In genomic region chr16:86563489-86564345, GRCh38 we compare ENCODE assay signal across 8 cellular contexts. TPM values are rescaled to one million over a fixed set of nuclear protein-coding genes. Genes with fewer than 3 reads are reported as not detected.
DNase-seq lines count a peak whose midpoint lies in the region; ATAC-seq, FAIRE-seq and TF ChIP-seq lines count a peak whose summit lies in the region.

No MANE protein-coding gene starts in this region.

- no peak overlapping the region for H3K4me3 ChIP-seq in SU-DHL-6 (ENCODE audit: insufficient read depth, low read length, poor library complexity, severe bottlenecking)
- peak overlapping the region in 10 of 12 donors; percentile 1 to 50 (median 20) for H3K4me3 ChIP-seq in heart left ventricle
- no peak overlapping the region for H3K4me3 ChIP-seq in prostate gland
- H3K4me3 ChIP-seq in vagina, result peak overlapping the region in 1 of 2 donors; percentile 28

- peak overlapping the region; percentile 27 for H3K4me2 ChIP-seq in SU-DHL-6 (ENCODE audit: low read depth, low read length, poor library complexity, severe bottlenecking)

- TF ChIP-seq CTCF in Calu3 (IDR thresholded peaks at IDR 0.05; ENCODE audit: unreplicated experiment) (peak; percentile 100), SU-DHL-6 (IDR thresholded peaks at IDR 0.05; ENCODE audit: insufficient read depth, low read length, poor library complexity, severe bottlenecking) (peak; percentile 98), heart left ventricle (IDR thresholded peaks at IDR 0.05) (peak; percentile 100), prostate gland (IDR thresholded peaks at IDR 0.05) (peak; percentile 100), vagina (IDR thresholded peaks at IDR 0.05) (peak; percentile 99 to 100 (median 100))

- no peaks in the 10 kb centered on the region for H3K9me3 Mint-ChIP-seq in Calu3 (ENCODE audit: low read depth, unreplicated experiment)
- no peaks in the 10 kb centered on the region for H3K9me3 Mint-ChIP-seq in activated naive CD8-positive, alpha-beta T cell treated with anti-CD3 and anti-CD28 coated beads, Interleukin-2, amount 10 ng/mL, durations not matched to agents 7 days and 5 days

- FAIRE-seq in H54 (lab: Jason Lieb, UNC), result peak; percentile 45

- peak overlapping the region; percentile 56 for H3K4me3 Mint-ChIP-seq in Calu3 (ENCODE audit: low read depth, unreplicated experiment)
- H3K4me3 Mint-ChIP-seq in activated naive CD8-positive, alpha-beta T cell treated with anti-CD3 and anti-CD28 coated beads, Interleukin-2, amount 10 ng/mL, durations not matched to agents 7 days and 5 days, result peak overlapping the region; percentile 45

- intact Hi-C loops in Calu3 (cut with micrococcal nuclease; ENCODE audit: unreplicated experiment) (loop anchor here (1.0 to 5.0 kb wide), 7 partner anchors 271 to 715 kb away; no protein-coding TSS in a partner anchor), heart left ventricle (cut with DNase I) (loop anchor here (1.0 to 10.0 kb wide), 11 partner anchors 271 to 831 kb away; partner anchors contain the start of gene MAP1LC3B (in 1 of the 10)), prostate gland (cut with DNase I) (loop anchor here (2.0 kb wide), 2 partner anchors 499 to 715 kb away; no protein-coding TSS in a partner anchor), vagina (cut with DNase I) (loop anchor here (2.0 kb wide), 1 partner anchor 715 kb away; no protein-coding TSS in a partner anchor)

- no peaks in the 10 kb centered on the region for H3F3A ChIP-seq in SU-DHL-6 (ENCODE audit: insufficient read depth)

- no peak overlapping the region for H2AFZ ChIP-seq in SU-DHL-6 (ENCODE audit: low read depth, low read length, severe bottlenecking)

- DNase-seq in Calu3 (peak; percentile 94), H54 (ENCODE audit: insufficient read length, low spot score) (peak; percentile 82), NCI-H1105 treated with DMSO at 0.1 percent for 48 hours (lab: John Stamatoyannopoulos, UW) (peak; percentile 61), heart left ventricle (peak; percentile 83 to 91 (median 87)), prostate gland (ENCODE audit: low spot score) (peak; percentile 90), vagina (ENCODE audit: extremely low spot score in 2 of 2) (no peak)
- DNase-seq in activated naive CD8-positive, alpha-beta T cell treated with anti-CD3 and anti-CD28 coated beads, Interleukin-2, amount 10 ng/mL, durations not matched to agents 7 days and 5 days, result peak; percentile 81

- no peak overlapping the region for H3K27ac ChIP-seq in SU-DHL-6 (ENCODE audit: low read depth, low read length)
- H3K27ac ChIP-seq in heart left ventricle, result peak overlapping the region in 3 of 12 donors; percentile 8 to 58 (median 29)
- H3K27ac ChIP-seq in prostate gland, result no peak overlapping the region
- H3K27ac ChIP-seq in vagina, result no peak overlapping the region

- no peaks in the 10 kb centered on the region for H3K9me2 ChIP-seq in SU-DHL-6 (replicated peaks; ENCODE audit: insufficient read depth, low read length)

- no peak for TF ChIP-seq POLR2A in H54 (IDR thresholded peaks at IDR 0.05; ENCODE audit: low read depth, low read length)
- peak in 1 of 2 donors; percentile 12 for TF ChIP-seq POLR2A in heart left ventricle (IDR thresholded peaks at IDR 0.05)
- no peak for TF ChIP-seq POLR2A in prostate gland (IDR thresholded peaks at IDR 0.05)
- no peak for TF ChIP-seq POLR2A in vagina (IDR thresholded peaks at IDR 0.05)

- H4K20me1 ChIP-seq in SU-DHL-6 (ENCODE audit: low read depth, low read length), result no peaks in the 10 kb centered on the region

- no peak overlapping the region for H3K9ac ChIP-seq in SU-DHL-6 (ENCODE audit: low read length)

- no peak overlapping the region for H3K27ac Mint-ChIP-seq in Calu3 (ENCODE audit: unreplicated experiment)
- no peak overlapping the region for H3K27ac Mint-ChIP-seq in activated naive CD8-positive, alpha-beta T cell treated with anti-CD3 and anti-CD28 coated beads, Interleukin-2, amount 10 ng/mL, durations not matched to agents 7 days and 5 days

- H3K27me3 ChIP-seq in SU-DHL-6 (ENCODE audit: low read length) (no peaks in the 10 kb centered on the region), heart left ventricle (peaks cover 17 to 69% (median 43%) of the 10 kb centered on the region in 9 donors), prostate gland (replicated peaks; ENCODE audit: insufficient read depth) (peaks cover 33% of the 10 kb centered on the region), vagina (peaks cover 3% of the 10 kb centered on the region)

- no TSS peak for BruUV-seq in Calu3 (replicated peaks; lab: Mats Ljungman, UMichigan)

- peaks cover 40% of the 10 kb centered on the region for H3K27me3 Mint-ChIP-seq in Calu3 (ENCODE audit: unreplicated experiment)
- peaks cover 45% of the 10 kb centered on the region for H3K27me3 Mint-ChIP-seq in activated naive CD8-positive, alpha-beta T cell treated with anti-CD3 and anti-CD28 coated beads, Interleukin-2, amount 10 ng/mL, durations not matched to agents 7 days and 5 days

- H3K36me3 ChIP-seq in SU-DHL-6 (ENCODE audit: low read length) (no peaks in the 10 kb centered on the region), heart left ventricle (no peaks in the 10 kb centered on the region), prostate gland (no peaks in the 10 kb centered on the region), vagina (no peaks in the 10 kb centered on the region)

- peaks cover 17% of the 10 kb centered on the region for H3K4me1 Mint-ChIP-seq in Calu3 (ENCODE audit: low read depth, unreplicated experiment)
- peaks cover 7% of the 10 kb centered on the region for H3K4me1 Mint-ChIP-seq in activated naive CD8-positive, alpha-beta T cell treated with anti-CD3 and anti-CD28 coated beads, Interleukin-2, amount 10 ng/mL, durations not matched to agents 7 days and 5 days

- H3K4me1 ChIP-seq in heart left ventricle, result peaks cover 0 to 25% (median 9%) of the 10 kb centered on the region in 12 donors
- peaks cover 3% of the 10 kb centered on the region for H3K4me1 ChIP-seq in prostate gland (replicated peaks)
- peaks cover 17% of the 10 kb centered on the region for H3K4me1 ChIP-seq in vagina

- no peaks in the 10 kb centered on the region for H3K79me2 ChIP-seq in SU-DHL-6 (ENCODE audit: insufficient read depth, low read length)

- POLR2A ChIA-PET in activated naive CD8-positive, alpha-beta T cell treated with anti-CD3 and anti-CD28 coated beads, Interleukin-2, amount 10 ng/mL, durations not matched to agents 7 days and 5 days (lab: Charles Lee), result no interaction called here

- ATAC-seq in activated naive CD8-positive, alpha-beta T cell treated with anti-CD3 and anti-CD28 coated beads, Interleukin-2, amount 10 ng/mL, durations not matched to agents 7 days and 5 days (ENCODE audit: low read depth), result peak; percentile 70
- peak; percentile 64 to 77 (median 69) for ATAC-seq in heart left ventricle

- H3K9me3 ChIP-seq in SU-DHL-6 (ENCODE audit: insufficient read depth, low read length) (no peaks in the 10 kb centered on the region), heart left ventricle (no peaks in the 10 kb centered on the region), prostate gland (no peaks in the 10 kb centered on the region), vagina (no peaks in the 10 kb centered on the region)

- CTCF ChIA-PET in Calu3 (lab: Charles Lee), result interaction anchor here (0.5 to 2.5 kb wide), 15 partner anchors 12 to 716 kb away, joined by 3 to 22 read pairs (median 5); no protein-coding TSS in a partner anchor

- peaks cover 25% of the 10 kb centered on the region for H3K36me3 Mint-ChIP-seq in Calu3 (ENCODE audit: insufficient read depth, unreplicated experiment)
- no peaks in the 10 kb centered on the region for H3K36me3 Mint-ChIP-seq in activated naive CD8-positive, alpha-beta T cell treated with anti-CD3 and anti-CD28 coated beads, Interleukin-2, amount 10 ng/mL, durations not matched to agents 7 days and 5 days

- 1% methylated on average over 41 of the region's 41 CpGs for WGBS in heart left ventricle, 4 donors
- WGBS in prostate gland, result under 1% methylated on average over 41 of the region's 41 CpGs

RNA-seq across cellular contexts. Expression of gene FOXC2, which starts 2.9 kb away (rescaled TPM):
- 8.7 and 10.9 TPM in 2 replicates for total RNA-seq in Calu3 (2022)
- not detected for total RNA-seq in activated naive CD8-positive, alpha-beta T cell treated with anti-CD3 and anti-CD28 coated beads, Interleukin-2, amount 10 ng/mL, durations not matched to agents 7 days and 5 days
- total RNA-seq in heart left ventricle, result 1 to 10 TPM; 1.1 to 3.3 (median 1.7) TPM
- 1 to 10 TPM in 1 of 2 donors, under 1 TPM in 1; 0.76 to 1.0 TPM for polyA plus RNA-seq in heart left ventricle
- 1 to 10 TPM in 1 of 2 donors, under 1 TPM in 1; 0.41 to 6.5 TPM for total RNA-seq in prostate gland
- 2.7 TPM for total RNA-seq in vagina

RNA-seq across cellular contexts. Expression of gene MTHFSD, which starts 8.7 kb away (rescaled TPM):
- total RNA-seq in Calu3 (2022) (47.8 and 48.9 TPM in 2 replicates), heart left ventricle (10 to 100 TPM in 6 of 9 donors, 1 to 10 TPM in 3; 3.9 to 17.0 (median 11.6) TPM), prostate gland (10 to 100 TPM; 23.7 to 43.8 TPM), vagina (20.4 TPM)
- total RNA-seq in activated naive CD8-positive, alpha-beta T cell treated with anti-CD3 and anti-CD28 coated beads, Interleukin-2, amount 10 ng/mL, durations not matched to agents 7 days and 5 days, result 10 to 100 TPM; 33.2 to 34.6 TPM
- polyA plus RNA-seq in heart left ventricle, result 1 to 10 TPM; 5.6 to 6.8 TPM

RNA-seq across cellular contexts. Expression of gene FOXL1, which starts 14.6 kb away (rescaled TPM):
- total RNA-seq in Calu3 (2022), result 13.3 and 14.5 TPM in 2 replicates
- total RNA-seq in activated naive CD8-positive, alpha-beta T cell treated with anti-CD3 and anti-CD28 coated beads, Interleukin-2, amount 10 ng/mL, durations not matched to agents 7 days and 5 days, result not detected
- total RNA-seq in heart left ventricle, result 1 to 10 TPM in 3 of 9 donors, under 1 TPM in 6; 0.44 to 1.4 (median 0.72) TPM
- under 1 TPM; 0.57 to 0.69 TPM for polyA plus RNA-seq in heart left ventricle
- 1 to 10 TPM in 1 of 2 donors, under 1 TPM in 1; 0.87 to 8.6 TPM for total RNA-seq in prostate gland
- 0.98 TPM for total RNA-seq in vagina

RNA-seq across cellular contexts. Expression of gene FOXF1, which starts 53.4 kb away (rescaled TPM):
- total RNA-seq in Calu3 (2022) (not detected in 2 replicates), heart left ventricle (under 1 TPM in 6 of 9 donors, not detected in 3; 0.14 to 0.48 (median 0.21) TPM), prostate gland (1 to 10 TPM; 5.3 to 6.9 TPM), vagina (26.0 TPM)
- not detected for total RNA-seq in activated naive CD8-positive, alpha-beta T cell treated with anti-CD3 and anti-CD28 coated beads, Interleukin-2, amount 10 ng/mL, durations not matched to agents 7 days and 5 days
- under 1 TPM; 0.04 to 0.15 TPM for polyA plus RNA-seq in heart left ventricle

Comparison
In these comparisons a context has a peak if more than half of its experiments do, and no peak if none do; other contexts are left out.
1. DNase-seq: peak in Calu3 (single experiment), H54 (single experiment), NCI-H1105 treated with DMSO at 0.1 percent for 48 hours (single experiment), activated naive CD8-positive, alpha-beta T cell treated with anti-CD3 and anti-CD28 coated beads, Interleukin-2, amount 10 ng/mL, durations not matched to agents 7 days and 5 days (single experiment), heart left ventricle (5 of 5) and prostate gland (single experiment); none in vagina (0 of 2).
2. H3K4me3 ChIP-seq: peak in heart left ventricle (10 of 12); none in SU-DHL-6 (single experiment) and prostate gland (0 of 2).
3. Peak in every context shown above with its lines, with median percentiles within 50 percentile points of each other: CTCF ChIP-seq.